Comparison of ENCODE assay signal across 11 cellular contexts in genomic region chr11:73866586-73866996, GRCh38. TPM values are rescaled to one million over a fixed set of nuclear protein-coding genes. Genes with fewer than 3 reads are reported as not detected.
DNase-seq lines count a peak whose midpoint lies in the region; ATAC-seq lines count a peak whose summit lies in the region.
"Had no signal": no experiment of that assay in that cellular context is flagged by ENCODE, and none has a peak within 500 bp of the region (broad histone marks: within the 10 kb centered on the region; RNA-seq: fewer than 3 reads in every experiment).

No MANE protein-coding gene starts in this region.

- peaks cover 7% of the 10 kb centered on the region; the same call in 1 of the 2 replicates for H3K36me3 ChIP-seq in GM23248 (ENCODE audit: low read depth)
- H3K36me3 ChIP-seq in naive thymus-derived CD4-positive, alpha-beta T cell (ENCODE audit: control insufficient read depth in 2 of 3, insufficient read depth in 3 of 3, low read length in 3 of 3), result peaks cover 0 to 44% (median 0%) of the 10 kb centered on the region in 3 experiments

- intact Hi-C loops in Right ventricle myocardium superior (cut with DNase I) (no loop called here), head of caudate nucleus (cut with DNase I) (no loop called here)
- intact Hi-C loops in naive thymus-derived CD4-positive, alpha-beta T cell (cut with micrococcal nuclease), result no loop called here

- H3K4me1 Mint-ChIP-seq in naive thymus-derived CD4-positive, alpha-beta T cell, result peaks cover 0 to 5% (median 0%) of the 10 kb centered on the region in 7 donors
- H3K4me1 Mint-ChIP-seq: natural killer cell had no signal

- peaks cover 0 to 29% (median 18%) of the 10 kb centered on the region in 5 donors for H3K36me3 Mint-ChIP-seq in naive thymus-derived CD4-positive, alpha-beta T cell
- H3K36me3 Mint-ChIP-seq: natural killer cell had no signal

- peaks cover 48% of the 10 kb centered on the region for H3F3A ChIP-seq in GM23248 (ENCODE audit: insufficient read depth)

- H4K20me1 ChIP-seq in GM23248 (ENCODE audit: insufficient read depth), result no peaks in the 10 kb centered on the region

- H3K9ac ChIP-seq in GM23248, result peak overlapping the region; percentile 53

- no peaks in the 10 kb centered on the region for H3K9me2 ChIP-seq in GM23248 (ENCODE audit: insufficient read depth)

- H3K79me2 ChIP-seq in GM23248 (ENCODE audit: insufficient read depth), result no peaks in the 10 kb centered on the region

- no peaks in the 10 kb centered on the region for H3K27me3 Mint-ChIP-seq in naive thymus-derived CD4-positive, alpha-beta T cell

- peak overlapping the region; percentile 49 for H3K4me2 ChIP-seq in GM23248 (ENCODE audit: unreplicated experiment)

- peak overlapping the region; percentile 75 for H3K27ac ChIP-seq in GM23248
- H3K27ac ChIP-seq in naive thymus-derived CD4-positive, alpha-beta T cell (ENCODE audit: low read depth, low read length), result no peak overlapping the region

- CTCF ChIA-PET in naive thymus-derived CD4-positive, alpha-beta T cell (lab: Charles Lee), result no interaction called here

- no peaks in the 10 kb centered on the region for H3K9me3 Mint-ChIP-seq in naive thymus-derived CD4-positive, alpha-beta T cell
- H3K9me3 Mint-ChIP-seq: natural killer cell had no signal

- in situ Hi-C loops in GM23248 (cut with MboI), result no loop called here

- WGBS in GM23248 (ENCODE audit: low coverage in 1 of 2, low lambda C conversion rate in 2 of 2, missing lambda C conversion rate in 2 of 2), 2 experiments, result 0% methylated on average over 2 of the region's 2 CpGs

- no peak overlapping the region for H3K4me3 Mint-ChIP-seq in naive thymus-derived CD4-positive, alpha-beta T cell
- H3K4me3 Mint-ChIP-seq: natural killer cell had no signal

- no peak overlapping the region for H2AFZ ChIP-seq in GM23248

- H3K4me1 ChIP-seq in GM23248 (ENCODE audit: insufficient read depth), result peaks cover 18% of the 10 kb centered on the region
- no peaks in the 10 kb centered on the region for H3K4me1 ChIP-seq in naive thymus-derived CD4-positive, alpha-beta T cell (ENCODE audit: control insufficient read depth in 2 of 2, insufficient read depth in 2 of 2, low read length in 2 of 2)

- H3K27me3 ChIP-seq in GM23248 (replicated peaks; ENCODE audit: insufficient read depth), result no peaks in the 10 kb centered on the region
- no peaks in the 10 kb centered on the region for H3K27me3 ChIP-seq in naive thymus-derived CD4-positive, alpha-beta T cell (ENCODE audit: control insufficient read depth in 2 of 2, insufficient read depth in 2 of 2, low read length in 2 of 2)

- POLR2A ChIA-PET in naive thymus-derived CD4-positive, alpha-beta T cell (lab: Charles Lee), result interaction anchor here (1.4 kb wide), 1 partner anchor 11 kb away, joined by 3 read pairs; no protein-coding TSS in a partner anchor

- peak; percentile 97 for DNase-seq in GM23248
- DNase-seq in SW 1271 (lab: John Stamatoyannopoulos, UW), result peak; percentile 33 to 78
- DNase-seq in Right ventricle myocardium superior, result no peak
- DNase-seq in skeletal muscle cell (ENCODE audit: low read depth), result peak; percentile 84
- no peak for DNase-seq in naive thymus-derived CD4-positive, alpha-beta T cell
- DNase-seq in head of caudate nucleus, result no peak
- DNase-seq: MV-4-11, natural killer cell had no signal

- H3K27ac Mint-ChIP-seq in naive thymus-derived CD4-positive, alpha-beta T cell, result no peak overlapping the region
- H3K27ac Mint-ChIP-seq: natural killer cell had no signal

- peak overlapping the region; percentile 24; the same call in 1 of the 2 replicates for H3K4me3 ChIP-seq in GM23248
- H3K4me3 ChIP-seq in skeletal muscle cell (ENCODE audit: low read depth, low read length), result no peak overlapping the region
- H3K4me3 ChIP-seq in naive thymus-derived CD4-positive, alpha-beta T cell (ENCODE audit: low read length), result no peak overlapping the region
- H3K4me3 ChIP-seq: coronary artery had no signal

- H3K9me3 ChIP-seq in GM23248 (ENCODE audit: low read depth), result no peaks in the 10 kb centered on the region
- no peaks in the 10 kb centered on the region for H3K9me3 ChIP-seq in naive thymus-derived CD4-positive, alpha-beta T cell (ENCODE audit: control insufficient read depth in 2 of 3, low read length in 3 of 3)

- peak; percentile 54 for ATAC-seq in Right ventricle myocardium superior (ENCODE audit: poor library complexity)
- no peak for ATAC-seq in GM18520 (IDR thresholded peaks at IDR 0.05; ENCODE audit: unreplicated experiment)
- ATAC-seq in naive thymus-derived CD4-positive, alpha-beta T cell, result no peak
- ATAC-seq in GM19324 (IDR thresholded peaks at IDR 0.05; ENCODE audit: low FRiP score, unreplicated experiment), result no peak
- ATAC-seq: natural killer cell had no signal

RNA-seq across cellular contexts. Expression of gene COA4, which starts 10.1 kb away (rescaled TPM):
- 67.7 and 79.0 TPM in 2 replicates for total RNA-seq in GM23248 (2014; rRNA removed; shearing (Covaris generic))
- polyA plus RNA-seq in GM23248 (2016; fragmentation: Nextera tagmentation; extraction: Ambion mirVana), result 78.5 and 84.0 TPM in 2 replicates
- 46.5 TPM for total RNA-seq in Right ventricle myocardium superior
- total RNA-seq in naive thymus-derived CD4-positive, alpha-beta T cell, result 10 to 100 TPM; 29.1 to 75.0 (median 58.2) TPM
- polyA plus RNA-seq in naive thymus-derived CD4-positive, alpha-beta T cell, result 10 to 100 TPM; 56.2 to 64.8 TPM

RNA-seq across cellular contexts. Expression of gene PAAF1, which starts 10.2 kb away (rescaled TPM):
- 6.2 and 6.7 TPM in 2 replicates for total RNA-seq in GM23248 (2014; rRNA removed; shearing (Covaris generic))
- polyA plus RNA-seq in GM23248 (2016; fragmentation: Nextera tagmentation; extraction: Ambion mirVana), result 24.1 and 27.2 TPM in 2 replicates
- total RNA-seq in Right ventricle myocardium superior, result 11.3 TPM
- total RNA-seq in naive thymus-derived CD4-positive, alpha-beta T cell, result 10 to 100 TPM; 12.4 to 22.7 (median 20.3) TPM
- polyA plus RNA-seq in naive thymus-derived CD4-positive, alpha-beta T cell, result 10 to 100 TPM; 19.4 to 26.2 TPM

Comparison
In these comparisons a context has a peak if more than half of its experiments do, and no peak if none do; other contexts are left out.
1. DNase-seq: peak in GM23248 (single experiment), SW 1271 (2 of 2) and skeletal muscle cell (single experiment); none in Right ventricle myocardium superior (single experiment), naive thymus-derived CD4-positive, alpha-beta T cell (0 of 9) and head of caudate nucleus (0 of 42).